Comparison of ENCODE assay signal across 14 cellular contexts in genomic region chr2:26702025-26702424, GRCh38. TPM values are rescaled to one million over a fixed set of nuclear protein-coding genes. Genes with fewer than 3 reads are reported as not detected.
"Had no signal": no experiment of that assay in that cellular context is flagged by ENCODE, and none has a peak within 500 bp of the region (broad histone marks: within the 10 kb centered on the region; RNA-seq: fewer than 3 reads in every experiment).

No MANE protein-coding gene starts in this region.

- H3K36me3 ChIP-seq: esophagus squamous epithelium, stomach, tibial artery had no signal

- H3K27ac ChIP-seq: esophagus squamous epithelium, foreskin keratinocyte, stomach had no signal

- DNase-seq: activated CD4-positive, alpha-beta T cell treated with anti-CD3 and anti-CD28 coated beads, Interleukin-2, amount 50 U/mL, for 4 hours; activated CD4-positive, CD25-positive, alpha-beta regulatory T cell treated with anti-CD3 and anti-CD28 coated beads, Interleukin-2, amount 50 U/mL, for 72 hours; activated CD8-positive, alpha-beta memory T cell treated with anti-CD3 and anti-CD28 coated beads, Interleukin-2, amount 10 ng/mL, durations not matched to agents 7 days and 5 days; activated effector memory CD4-positive, alpha-beta T cell treated with Interleukin-2 at 50 U/mL for 16 hours; activated T-cell treated with anti-CD3 and anti-CD28 coated beads, Interleukin-2, amount 50 U/mL, for 24 hours; anterior cingulate cortex; esophagus squamous epithelium; foreskin keratinocyte; head of caudate nucleus; stimulated activated CD4-positive, alpha-beta T cell treated with anti-CD3 and anti-CD28 coated beads, Interleukin-4, amount 100 ng/mL, for 4 hours; stomach; SW 1271; tibial artery had no signal

- H3K27me3 ChIP-seq: tibial artery had no signal

- H3K4me3 ChIP-seq: esophagus squamous epithelium, stomach, tibial artery had no signal

- H3K9me3 ChIP-seq: esophagus squamous epithelium, stomach, tibial artery had no signal

- ATAC-seq: activated CD8-positive, alpha-beta memory T cell treated with anti-CD3 and anti-CD28 coated beads, Interleukin-2, amount 10 ng/mL, durations not matched to agents 7 days and 5 days; foreskin keratinocyte; left lobe of liver had no signal

RNA-seq across cellular contexts. Expression of gene KCNK3, which starts 9.5 kb away (rescaled TPM):
- total RNA-seq: activated CD8-positive, alpha-beta memory T cell treated with anti-CD3 and anti-CD28 coated beads, Interleukin-2, amount 10 ng/mL, durations not matched to agents 7 days and 5 days; foreskin keratinocyte had no signal
- polyA plus RNA-seq: foreskin keratinocyte had no signal
